8 cellular contexts compared by ENCODE assay signal in genomic region chr14:52131640-52132320, GRCh38.
DNase-seq lines count a peak whose midpoint lies in the region; ATAC-seq and TF ChIP-seq lines count a peak whose summit lies in the region.

No MANE protein-coding gene starts in this region.

- peak; percentile 25 for ATAC-seq in activated B cell treated with CpG ODN at 0.5 μM for 24 hours (ENCODE audit: low read depth)
- peak; percentile 97 for ATAC-seq in mucosa of descending colon
- ATAC-seq in stimulated activated naive B cell treated with anti-CD40 and anti-IgM and Interleukin-4, amounts not matched to agents 10 μg/mL and 1 μg/mL and 100 μg/mL, for 72 hours (replicated peaks): peak; percentile 78 to 90
- no peak for ATAC-seq in HG03342 (IDR thresholded peaks at IDR 0.05; ENCODE audit: unreplicated experiment)

- peaks cover 7% of the 10 kb centered on the region for H3K4me1 Mint-ChIP-seq in activated B cell treated with CpG ODN at 0.5 μM for 24 hours
- peaks cover 9% of the 10 kb centered on the region in 2 donors for H3K4me1 Mint-ChIP-seq in stimulated activated naive B cell treated with anti-CD40 and anti-IgM and Interleukin-4, amounts not matched to agents 10 μg/mL and 1 μg/mL and 100 μg/mL, for 72 hours

- peaks cover 6% of the 10 kb centered on the region for H3K27me3 Mint-ChIP-seq in activated B cell treated with CpG ODN at 0.5 μM for 24 hours
- peaks cover 0 to 5% of the 10 kb centered on the region in 2 donors for H3K27me3 Mint-ChIP-seq in stimulated activated naive B cell treated with anti-CD40 and anti-IgM and Interleukin-4, amounts not matched to agents 10 μg/mL and 1 μg/mL and 100 μg/mL, for 72 hours

- H3K4me1 ChIP-seq in mucosa of descending colon (ENCODE audit: low read depth): peaks cover 6% of the 10 kb centered on the region

- CTCF ChIA-PET in activated B cell treated with CpG ODN at 0.5 μM for 24 hours (lab: Charles Lee): interaction anchor here (1.0 kb wide), 1 partner anchor 136 kb away, joined by 3 read pairs; no protein-coding TSS in a partner anchor

- DNase-seq in activated gamma-delta T cell treated with Interleukin-2 at 50 U/mL for 16 hours (peak; percentile 47), activated gamma-delta T cell (lab: John Stamatoyannopoulos, UW) (no peak), NCI-H2081 (lab: John Stamatoyannopoulos, UW) (peak; percentile 90 to 95), activated B cell treated with CpG ODN at 0.5 μM for 24 hours (no peak), epithelial cell of proximal tubule (ENCODE audit: low read depth) (peak; percentile 64), mucosa of descending colon (peak in 2 of 3 donors; percentile 67 to 91)
- DNase-seq in stimulated activated naive B cell treated with anti-CD40 and anti-IgM and Interleukin-4, amounts not matched to agents 10 μg/mL and 1 μg/mL and 100 μg/mL, for 72 hours: peak; percentile 24

- POLR2A ChIA-PET in activated B cell treated with CpG ODN at 0.5 μM for 24 hours (lab: Charles Lee): no interaction called here

- H3K27ac Mint-ChIP-seq in activated B cell treated with CpG ODN at 0.5 μM for 24 hours: no peak overlapping the region
- H3K27ac Mint-ChIP-seq in stimulated activated naive B cell treated with anti-CD40 and anti-IgM and Interleukin-4, amounts not matched to agents 10 μg/mL and 1 μg/mL and 100 μg/mL, for 72 hours: peak overlapping the region; percentile 27

- H3K9me3 Mint-ChIP-seq in activated B cell treated with CpG ODN at 0.5 μM for 24 hours: peaks cover 22% of the 10 kb centered on the region
- peaks cover 12 to 15% of the 10 kb centered on the region in 2 donors for H3K9me3 Mint-ChIP-seq in stimulated activated naive B cell treated with anti-CD40 and anti-IgM and Interleukin-4, amounts not matched to agents 10 μg/mL and 1 μg/mL and 100 μg/mL, for 72 hours

- TF ChIP-seq CTCF in activated B cell treated with CpG ODN at 0.5 μM for 24 hours (IDR thresholded peaks at IDR 0.05) (no peak), epithelial cell of proximal tubule (conservative IDR thresholded peaks at IDR 0.05; ENCODE audit: low read depth, low read length) (peak; percentile 81), mucosa of descending colon (IDR thresholded peaks at IDR 0.05) (peak; percentile 18)

- intact Hi-C loops in activated B cell treated with CpG ODN at 0.5 μM for 24 hours (cut with micrococcal nuclease): loop anchor here (1.0 to 5.0 kb wide), 2 partner anchors 135 to 849 kb away; no protein-coding TSS in a partner anchor
- intact Hi-C loops in mucosa of descending colon (cut with DNase I, micrococcal nuclease): loop anchor here in 1 of 2 donors (5.0 kb wide), 1 partner anchor 134 kb away; no protein-coding TSS in a partner anchor

- H3K4me3 Mint-ChIP-seq in activated B cell treated with CpG ODN at 0.5 μM for 24 hours: no peak overlapping the region
- no peak overlapping the region for H3K4me3 Mint-ChIP-seq in stimulated activated naive B cell treated with anti-CD40 and anti-IgM and Interleukin-4, amounts not matched to agents 10 μg/mL and 1 μg/mL and 100 μg/mL, for 72 hours

- H3K4me3 ChIP-seq in epithelial cell of proximal tubule (ENCODE audit: low read depth, low read length): no peak overlapping the region
- H3K4me3 ChIP-seq in mucosa of descending colon: no peak overlapping the region

- H3K36me3 Mint-ChIP-seq in activated B cell treated with CpG ODN at 0.5 μM for 24 hours (ENCODE audit: low read depth): peaks cover 2% of the 10 kb centered on the region
- H3K36me3 Mint-ChIP-seq in stimulated activated naive B cell treated with anti-CD40 and anti-IgM and Interleukin-4, amounts not matched to agents 10 μg/mL and 1 μg/mL and 100 μg/mL, for 72 hours: peaks cover 4 to 7% of the 10 kb centered on the region in 2 donors

- H3K9me3 ChIP-seq in mucosa of descending colon: no peaks in the 10 kb centered on the region

- H3K36me3 ChIP-seq in mucosa of descending colon (ENCODE audit: low read depth): no peaks in the 10 kb centered on the region

Comparison
In these comparisons a context has a peak if more than half of its experiments do, and no peak if none do; other contexts are left out.
1. DNase-seq: peak in activated gamma-delta T cell treated with Interleukin-2 at 50 U/mL for 16 hours (single experiment), NCI-H2081 (2 of 2), epithelial cell of proximal tubule (single experiment), mucosa of descending colon (2 of 3) and stimulated activated naive B cell treated with anti-CD40 and anti-IgM and Interleukin-4, amounts not matched to agents 10 μg/mL and 1 μg/mL and 100 μg/mL, for 72 hours (single experiment); none in activated gamma-delta T cell (single experiment) and activated B cell treated with CpG ODN at 0.5 μM for 24 hours (single experiment).